27 cellular contexts compared by ENCODE assay signal in the genomic region with DNA sequence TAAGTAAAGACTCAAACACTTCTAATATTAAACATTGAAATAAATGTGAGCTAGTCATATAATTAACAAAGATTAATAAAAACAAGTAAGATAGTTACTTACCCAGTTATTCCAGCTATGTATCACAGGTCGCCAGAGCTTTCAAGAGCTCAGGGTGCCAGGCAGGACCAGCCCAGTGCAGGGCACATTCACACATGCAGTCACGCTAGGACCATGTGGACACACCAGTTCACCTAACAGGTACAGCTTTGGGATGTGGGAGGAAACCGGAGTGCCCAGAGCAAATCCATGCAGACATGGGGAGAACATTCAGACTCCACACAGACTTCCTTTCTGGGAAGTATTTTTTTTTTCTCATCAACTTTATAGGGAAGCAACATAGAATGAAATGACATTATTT. TPM values are rescaled to one million over a fixed set of nuclear protein-coding genes. Genes with fewer than 3 reads are reported as not detected.
"Had no signal": no experiment of that assay in that cellular context is flagged by ENCODE, and none has a peak within 500 bp of the region (broad histone marks: within the 10 kb centered on the region; RNA-seq: fewer than 3 reads in every experiment).

No MANE protein-coding gene starts in this region.

- H3K27ac ChIP-seq: stomach, suprapubic skin, testis, thoracic aorta, thyroid gland, tibial artery, tibial nerve, transverse colon, upper lobe of left lung, upper lobe of right lung, uterus, vagina had no signal

- ATAC-seq: stimulated activated effector memory CD8-positive, alpha-beta T cell treated with anti-CD3 and anti-CD28 coated beads, Interleukin-12 subunit alpha, Interleukin-12 subunit beta, amount 100 ng/mL, for 72 hours; stimulated activated memory B cell treated with anti-CD40 and anti-IgM and Interleukin-4, amounts not matched to agents 10 μg/mL and 1 μg/mL and 100 μg/mL, for 72 hours; stimulated activated naive B cell treated with anti-CD40 and anti-IgM and Interleukin-4, amounts not matched to agents 10 μg/mL and 1 μg/mL and 100 μg/mL, for 72 hours; stimulated activated naive CD8-positive, alpha-beta T cell treated with anti-CD3 and anti-CD28 coated beads, Interleukin-15, amount 100 ng/mL, for 72 hours; stimulated activated naive CD8-positive, alpha-beta T cell treated with anti-CD3 and anti-CD28 coated beads, Interleukin-15, Interleukin-2, amounts not matched to agents 100 U/mL and 50 U/mL, for 24 hours; upper lobe of right lung had no signal

- H3K4me1 ChIP-seq: suprapubic skin, testis, thyroid gland, tibial artery, tibial nerve, transverse colon, upper lobe of left lung, upper lobe of right lung, uterus, vagina had no signal

- H3K9me3 ChIP-seq: stomach, suprapubic skin, testis, thoracic aorta, thyroid gland, tibial artery, tibial nerve, transverse colon, upper lobe of left lung, upper lobe of right lung, uterus, vagina had no signal

- H3K27me3 ChIP-seq: testis, upper lobe of left lung, vagina had no signal

- DNase-seq: stimulated activated CD4-positive, alpha-beta T cell treated with anti-CD3 and anti-CD28 coated beads, Interleukin-2, amount 100 ng/mL, for 48 hours; stimulated activated CD4-positive, alpha-beta T cell treated with anti-CD3 and anti-CD28 coated beads, Interleukin-4, amount 100 ng/mL, for 1 hour; stimulated activated CD4-positive, alpha-beta T cell treated with anti-CD3 and anti-CD28 coated beads, Interleukin-4, amount 100 ng/mL, for 24 hours; stimulated activated CD4-positive, alpha-beta T cell treated with anti-CD3 and anti-CD28 coated beads, Interleukin-4, amount 100 ng/mL, for 4 hours; stimulated activated CD8-positive, alpha-beta memory T cell treated with anti-CD3 and anti-CD28 coated beads, Interleukin-4, amount 100 ng/mL, for 48 hours; stimulated activated naive B cell treated with anti-CD40 and anti-IgM and Interleukin-4, amounts not matched to agents 10 μg/mL and 1 μg/mL and 100 μg/mL, for 72 hours; stimulated activated naive CD4-positive, alpha-beta T cell; stimulated activated naive CD4-positive, alpha-beta T cell treated with Interleukin-2 at 50 U/mL for 16 hours; stimulated activated naive CD8-positive, alpha-beta T cell treated with anti-CD3 and anti-CD28 coated beads, Interleukin-15, amount 100 ng/mL, for 72 hours; stimulated activated naive CD8-positive, alpha-beta T cell treated with anti-CD3 and anti-CD28 coated beads, Interleukin-15, Interleukin-2, amounts not matched to agents 100 U/mL and 50 U/mL, for 24 hours; stomach; substantia nigra; testis; thyroid gland; tibial artery; transverse colon; trophoblast cell; upper lobe of left lung; upper lobe of right lung; uterus had no signal

- H3K4me3 ChIP-seq: stomach, suprapubic skin, testis, thoracic aorta, thyroid gland, tibial artery, tibial nerve, transverse colon, upper lobe of left lung, upper lobe of right lung, uterus, vagina had no signal

- H3K36me3 ChIP-seq: stomach, suprapubic skin, thoracic aorta, thyroid gland, tibial artery, tibial nerve, transverse colon, upper lobe of left lung, upper lobe of right lung, uterus, vagina had no signal

RNA-seq across cellular contexts. Expression of a gene that starts 39.3 kb away (rescaled TPM):
- total RNA-seq: suprapubic skin, upper lobe of right lung, ureter had no signal
